1 cellular context compared by ENCODE assay signal in genomic region chr11:125890447-125891100, GRCh38.
TF ChIP-seq lines count a peak whose summit lies in the region.

No MANE protein-coding gene starts in this region.

TF ChIP-seq in K562, 482 proteins besides CTCF, POLR2A, EP300 and RAD21 (continued from another document and continues in another):
- no peak for TF ChIP-seq ZNF609 (CRISPR knock-in tag; IDR thresholded peaks at IDR 0.05; ENCODE audit: borderline replicate concordance)
- no peak for TF ChIP-seq NCOA4 (IDR thresholded peaks at IDR 0.05; ENCODE audit: partially characterized antibody)
- TF ChIP-seq ESRRB (CRISPR knock-in tag; IDR thresholded peaks at IDR 0.05; ENCODE audit: borderline replicate concordance), result no peak
- peak; percentile 73 for TF ChIP-seq MEIS2 (IDR thresholded peaks at IDR 0.05; ENCODE audit: partially characterized antibody)
- TF ChIP-seq RCOR1 (IDR thresholded peaks at IDR 0.05; ENCODE audit: borderline replicate concordance in 1 of 2, low read depth in 2 of 2, low read length in 2 of 2), result peak in 1 of 2 experiments; percentile 55; a peak in 1 of 4 replicates
- peak; percentile 67; the same call in 1 of the 2 replicates for TF ChIP-seq MAFK (IDR thresholded peaks at IDR 0.05; ENCODE audit: low read length)
- TF ChIP-seq ARID4B (CRISPR knock-in tag; IDR thresholded peaks at IDR 0.05), result no peak
- no peak for TF ChIP-seq ZNF75A (CRISPR knock-in tag; IDR thresholded peaks at IDR 0.05)
- no peak for TF ChIP-seq ARID3B (CRISPR knock-in tag; IDR thresholded peaks at IDR 0.05; ENCODE audit: borderline replicate concordance)
- no peak for TF ChIP-seq FIP1L1 (IDR thresholded peaks at IDR 0.05; ENCODE audit: low read depth, low read length, poor library complexity, severe bottlenecking)
- TF ChIP-seq NCOR1 (IDR thresholded peaks at IDR 0.05), result 0 out of 2 replicates have a peak, but pooled peaks have one; percentile 18
- no peak for TF ChIP-seq CBFB (CRISPR knock-in tag; IDR thresholded peaks at IDR 0.05)
- no peak for TF ChIP-seq ZNF398 (CRISPR knock-in tag; IDR thresholded peaks at IDR 0.05)
- no peak for TF ChIP-seq PBX2 (CRISPR knock-in tag; IDR thresholded peaks at IDR 0.05; ENCODE audit: low read depth)
- TF ChIP-seq PBX2 (tag; conservative IDR thresholded peaks at IDR 0.05; ENCODE audit: low read depth), result peak; percentile 43; the same call in 1 of the 2 replicates
- no peak for TF ChIP-seq NUFIP1 (IDR thresholded peaks at IDR 0.05; ENCODE audit: partially characterized antibody)
- TF ChIP-seq THAP12 (CRISPR knock-in tag; IDR thresholded peaks at IDR 0.05), result no peak
- TF ChIP-seq TCFL5 (CRISPR knock-in tag; conservative IDR thresholded peaks at IDR 0.05), result no peak
- TF ChIP-seq SOX6 (IDR thresholded peaks at IDR 0.05), result no peak
- TF ChIP-seq MAZ (CRISPR knock-in tag; conservative IDR thresholded peaks at IDR 0.05 in 1 of 2, IDR thresholded peaks at IDR 0.05 in 1 of 2), result no peak
- peak; percentile 59 for TF ChIP-seq PKNOX1 (IDR thresholded peaks at IDR 0.05)
- no peak for TF ChIP-seq ILK (tag; IDR thresholded peaks at IDR 0.05; ENCODE audit: borderline replicate concordance, low read depth)
- no peak for TF ChIP-seq MCM3 (IDR thresholded peaks at IDR 0.05)
- no peak for TF ChIP-seq REST (CRISPR knock-in tag; IDR thresholded peaks at IDR 0.05; ENCODE audit: low read depth)
